29 cellular contexts compared by ENCODE assay signal in genomic region chr12:105338954-105339353, GRCh38.
"Had no signal": no experiment of that assay in that cellular context is flagged by ENCODE, and none has a peak within 500 bp of the region (broad histone marks: within the 10 kb centered on the region; RNA-seq: fewer than 3 reads in every experiment).

No MANE protein-coding gene starts in this region.

- H3K27ac ChIP-seq: left ventricle myocardium inferior, neural progenitor cell, neutrophil, ovary, right atrium auricular region, right lobe of liver, thyroid gland, vagina had no signal

- H3K27me3 ChIP-seq: neural progenitor cell, ovary, right atrium auricular region, right lobe of liver, thyroid gland, vagina had no signal

- H3K27ac Mint-ChIP-seq: mesothelial cell of epicardium; natural killer cell; nephron progenitor cell; neural progenitor cell; progenitor cell of endocrine pancreas; stimulated activated memory B cell treated with anti-CD40 and anti-IgM and Interleukin-4, amounts not matched to agents 10 μg/mL and 1 μg/mL and 100 μg/mL, for 72 hours; stimulated activated naive CD8-positive, alpha-beta T cell treated with anti-CD3 and anti-CD28 coated beads, Interleukin-15, amount 100 ng/mL, for 72 hours had no signal

- H3K36me3 ChIP-seq: left ventricle myocardium inferior, neutrophil, ovary, right atrium auricular region, right lobe of liver, thyroid gland, vagina had no signal

- H3K9me3 ChIP-seq: neutrophil, ovary, right lobe of liver, thyroid gland had no signal

- ATAC-seq: left colon; natural killer cell; right lobe of liver; stimulated activated memory B cell treated with anti-CD40 and anti-IgM and Interleukin-4, amounts not matched to agents 10 μg/mL and 1 μg/mL and 100 μg/mL, for 72 hours; stimulated activated naive CD8-positive, alpha-beta T cell treated with anti-CD3 and anti-CD28 coated beads, Interleukin-15, amount 100 ng/mL, for 72 hours had no signal

- DNase-seq: hippocampal formation; kidney; left colon; left ventricle myocardium inferior; mesendoderm; naive B cell; natural killer cell; nephron progenitor cell; occipital lobe; ovary; right lobe of liver; stimulated activated CD4-positive, alpha-beta T cell treated with anti-CD3 and anti-CD28 coated beads, Interleukin-1b, Interleukin-23, amount 100 ng/mL, for 48 hours; stimulated activated CD4-positive, alpha-beta T cell treated with anti-CD3 and anti-CD28 coated beads, Interleukin-2, amount 100 ng/mL, for 48 hours; stimulated activated CD4-positive, alpha-beta T cell treated with anti-CD3 and anti-CD28 coated beads, Interleukin-4, amount 100 ng/mL, for 4 hours; stimulated activated CD8-positive, alpha-beta memory T cell treated with anti-CD3 and anti-CD28 coated beads, Interleukin-4, amount 100 ng/mL, for 48 hours; stimulated activated naive CD4-positive, alpha-beta T cell treated with Interleukin-2 at 50 U/mL for 16 hours; stimulated activated naive CD8-positive, alpha-beta T cell treated with anti-CD3 and anti-CD28 coated beads, Interleukin-15, amount 100 ng/mL, for 72 hours; substantia nigra; thyroid gland; trophoblast cell had no signal

- H3K4me3 ChIP-seq: left ventricle myocardium inferior, lung, neural progenitor cell, ovary, right atrium auricular region, right lobe of liver, smooth muscle cell, thyroid gland, vagina had no signal

- H3K27me3 Mint-ChIP-seq: progenitor cell of endocrine pancreas; stimulated activated memory B cell treated with anti-CD40 and anti-IgM and Interleukin-4, amounts not matched to agents 10 μg/mL and 1 μg/mL and 100 μg/mL, for 72 hours; stimulated activated naive CD8-positive, alpha-beta T cell treated with anti-CD3 and anti-CD28 coated beads, Interleukin-15, amount 100 ng/mL, for 72 hours had no signal

- H3K4me1 ChIP-seq: left ventricle myocardium inferior, right atrium auricular region, right lobe of liver, thyroid gland had no signal

- H3K4me3 Mint-ChIP-seq: mesothelial cell of epicardium; natural killer cell; nephron progenitor cell; neural progenitor cell; stimulated activated memory B cell treated with anti-CD40 and anti-IgM and Interleukin-4, amounts not matched to agents 10 μg/mL and 1 μg/mL and 100 μg/mL, for 72 hours; stimulated activated naive CD8-positive, alpha-beta T cell treated with anti-CD3 and anti-CD28 coated beads, Interleukin-15, amount 100 ng/mL, for 72 hours had no signal
